8 cellular contexts compared by ENCODE assay signal in the genomic region with DNA sequence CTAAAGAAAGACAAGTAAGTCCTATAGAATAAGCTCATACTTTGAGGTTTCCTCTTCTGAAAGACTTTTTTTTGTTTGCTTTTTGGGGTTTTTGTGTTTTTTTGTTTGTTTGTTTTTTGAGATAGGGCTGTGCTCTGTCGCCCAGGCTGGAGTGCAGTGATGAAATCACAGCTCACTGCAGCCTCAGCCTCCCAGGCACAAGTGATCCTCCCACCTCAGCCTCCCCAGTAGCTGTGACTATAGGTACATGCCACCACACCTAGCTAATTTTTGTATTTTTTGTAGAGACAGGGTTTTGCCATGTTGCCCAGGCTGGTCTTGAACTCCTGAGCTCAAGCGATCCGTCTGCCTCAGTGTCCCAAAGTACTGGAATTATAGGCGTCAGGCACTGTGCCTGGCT.
DNase-seq lines count a peak whose midpoint lies in the region; ATAC-seq, FAIRE-seq and TF ChIP-seq lines count a peak whose summit lies in the region.
"Not testable (repeated sequence)": the region's sequence is repeated elsewhere in the genome, so short reads cannot be mapped to it uniquely, and the experiment has no call there.

No MANE protein-coding gene starts in this region.

- H3K4me1 ChIP-seq in MM.1S (ENCODE audit: low read length) = peaks cover 41% of the 10 kb centered on the region
- peaks cover 18 to 67% of the 10 kb centered on the region in 2 donors for H3K4me1 ChIP-seq in ascending aorta
- peaks cover 12 to 31% of the 10 kb centered on the region in 2 donors for H3K4me1 ChIP-seq in breast epithelium
- H3K4me1 ChIP-seq in esophagus muscularis mucosa = peaks cover 76 to 90% (median 81%) of the 10 kb centered on the region in 4 donors
- H3K4me1 ChIP-seq in HepG2 (ENCODE audit: insufficient read depth, low read length) = peaks cover 43% of the 10 kb centered on the region
- peaks cover 9 to 14% of the 10 kb centered on the region in 2 experiments for H3K4me1 ChIP-seq in trophoblast cell (ENCODE audit: control insufficient read depth in 1 of 2, insufficient read depth in 2 of 2, low read length in 2 of 2)
- H3K4me1 ChIP-seq in gastrocnemius medialis = peaks cover 66 to 74% of the 10 kb centered on the region in 2 donors
- H3K4me1 ChIP-seq in tibial artery = peaks cover 0 to 95% (median 67%) of the 10 kb centered on the region in 4 donors

- H3K27ac ChIP-seq in MM.1S (ENCODE audit: low read length) (peak overlapping the region; percentile 10; the same call in 1 of the 2 replicates), ascending aorta (peak overlapping the region; percentile 84 to 90), breast epithelium (peak overlapping the region in 1 of 2 donors; percentile 86), esophagus muscularis mucosa (replicated peaks in 1 of 4) (peak overlapping the region in 3 of 4 donors; percentile 5 to 89 (median 10)), gastrocnemius medialis (peak overlapping the region; percentile 89 to 94 (median 92)), tibial artery (peak overlapping the region; percentile 80 to 85)
- H3K27ac ChIP-seq in HepG2 (ENCODE audit: extremely low read length, insufficient read depth, low read length); trophoblast cell (ENCODE audit: low read depth, low read length): not testable (repeated sequence)

- TF ChIP-seq CTCF in MM.1S (IDR thresholded peaks at IDR 0.05; ENCODE audit: low read length); ascending aorta (IDR thresholded peaks at IDR 0.05); breast epithelium (IDR thresholded peaks at IDR 0.05); esophagus muscularis mucosa (IDR thresholded peaks at IDR 0.05); HepG2 (CRISPR knock-in tag; IDR thresholded peaks at IDR 0.05); gastrocnemius medialis (IDR thresholded peaks at IDR 0.05 in 4 of 5, conservative IDR thresholded peaks at IDR 0.05 in 1 of 5); tibial artery (IDR thresholded peaks at IDR 0.05): not testable (repeated sequence)

- WGBS in esophagus muscularis mucosa = 97% methylated on average over 4 of the region's 4 CpGs
- WGBS in HepG2 (ENCODE audit: low lambda C conversion rate) = 95% methylated on average over 4 of the region's 4 CpGs
- WGBS in trophoblast cell (ENCODE audit: extremely low coverage, insufficient coverage, insufficient read length) = no CpG with 5 or more reads among the region's 4 CpGs

- not testable (repeated sequence) for H2AFZ ChIP-seq in MM.1S (ENCODE audit: low read length); HepG2 (ENCODE audit: low read length); trophoblast cell (ENCODE audit: insufficient read depth, low read length, poor library complexity)

- in situ Hi-C loops in HepG2 (cut with HindIII; ENCODE audit: extremely low pct_ligation_motif_present, low pct_unique_long_range_greater_than_20kb) = not testable (repeated sequence)
- in situ Hi-C loops in gastrocnemius medialis (cut with MboI; ENCODE audit: low sequenced_read_pairs in 4 of 4) = loop anchor here in 3 of 4 donors (5.0 to 25.0 kb wide), 3 partner anchors 96 to 429 kb away; partner anchors contain the start of genes FOXO3 (in 3 of the 3), CEP57L1 (in 1 of the 3) and SESN1 (in 1 of the 3)

- not testable (repeated sequence) for TF ChIP-seq POLR2A in breast epithelium (IDR thresholded peaks at IDR 0.05); esophagus muscularis mucosa (IDR thresholded peaks at IDR 0.05; ENCODE audit: low read depth); HepG2 (IDR thresholded peaks at IDR 0.05; ENCODE audit: insufficient read depth in 1 of 2, low read depth in 2 of 2, low read length in 2 of 2); gastrocnemius medialis (IDR thresholded peaks at IDR 0.05)

- not testable (repeated sequence) for ATAC-seq in HepG2, gastrocnemius medialis

- not testable (repeated sequence) for H3K18ac ChIP-seq in trophoblast cell (ENCODE audit: low read length)

- not testable (repeated sequence) for H3K4me3 ChIP-seq in MM.1S (ENCODE audit: low read length); ascending aorta; esophagus muscularis mucosa; HepG2 (replicated peaks in 1 of 3; ENCODE audit: insufficient read depth in 1 of 3, low read depth in 2 of 3, low read length in 3 of 3); trophoblast cell (ENCODE audit: low read depth, low read length); tibial artery
- peak overlapping the region in 2 of 3 donors; percentile 46 to 55 for H3K4me3 ChIP-seq in breast epithelium
- H3K4me3 ChIP-seq in gastrocnemius medialis = peak overlapping the region; percentile 50 to 67 (median 62)

- POLR2A ChIA-PET in HepG2 (lab: Yijun Ruan, JAX) = not testable (repeated sequence)

- H4K20me1 ChIP-seq in MM.1S (ENCODE audit: insufficient read depth, low read length) = not testable (repeated sequence)
- peaks cover 37% of the 10 kb centered on the region for H4K20me1 ChIP-seq in HepG2 (ENCODE audit: insufficient read depth, low read length)

- H3K36me3 ChIP-seq in MM.1S (replicated peaks; ENCODE audit: insufficient read depth, low read length) = peaks cover 16% of the 10 kb centered on the region; the same call in 1 of the 2 replicates
- H3K36me3 ChIP-seq in ascending aorta; breast epithelium; esophagus muscularis mucosa; HepG2 (replicated peaks in 1 of 2; ENCODE audit: control insufficient read depth in 1 of 2, insufficient read depth in 2 of 2, low read length in 2 of 2); trophoblast cell (ENCODE audit: control insufficient read depth in 1 of 2, insufficient read depth in 2 of 2, low read length in 2 of 2); gastrocnemius medialis; tibial artery: not testable (repeated sequence)

- CTCF ChIA-PET in HepG2 (lab: Yijun Ruan, JAX; ENCODE audit: low intra/inter-chr PET ratio, low total read pairs) = not testable (repeated sequence)

- not testable (repeated sequence) for H2BK12ac ChIP-seq in trophoblast cell (ENCODE audit: low read length)

- H3K4me2 ChIP-seq in MM.1S (ENCODE audit: low read depth, low read length); HepG2 (ENCODE audit: low read depth, low read length); trophoblast cell (ENCODE audit: low read length): not testable (repeated sequence)

- TF ChIP-seq RAD21 in HepG2 (CRISPR knock-in tag; IDR thresholded peaks at IDR 0.05) = not testable (repeated sequence)

- H3F3A ChIP-seq in MM.1S (ENCODE audit: insufficient read depth, low read length) = peaks cover 54% of the 10 kb centered on the region

- FAIRE-seq in HepG2 (lab: Jason Lieb, UNC) = not testable (repeated sequence)

- not testable (repeated sequence) for H3K27me3 ChIP-seq in MM.1S (replicated peaks; ENCODE audit: insufficient read depth, low read length); ascending aorta; breast epithelium; esophagus muscularis mucosa; HepG2 (ENCODE audit: control insufficient read depth in 1 of 2, insufficient read depth in 2 of 2, low read length in 2 of 2); trophoblast cell (ENCODE audit: insufficient read depth, low read length); gastrocnemius medialis; tibial artery

- not testable (repeated sequence) for H2BK5ac ChIP-seq in trophoblast cell (ENCODE audit: low read depth, low read length, poor library complexity)

- intact Hi-C loops in ascending aorta (cut with DNase I) (loop anchor here (10.0 kb wide), 1 partner anchor 416 kb away; no protein-coding TSS in a partner anchor), esophagus muscularis mucosa (cut with DNase I) (loop anchor here (10.0 kb wide), 1 partner anchor 426 kb away; no protein-coding TSS in a partner anchor), gastrocnemius medialis (cut with DNase I; ENCODE audit: low total_unique reads) (loop anchor here (10.0 kb wide), 1 partner anchor 1164 kb away; the partner anchor contains the start of gene SOBP), tibial artery (cut with DNase I; ENCODE audit: low total_unique reads) (loop anchor here (10.0 kb wide), 1 partner anchor 54 kb away; no protein-coding TSS in a partner anchor)
- intact Hi-C loops in breast epithelium (cut with DNase I; ENCODE audit: low total_unique reads); HepG2 (cut with micrococcal nuclease; ENCODE audit: unreplicated experiment): not testable (repeated sequence)

- DNase-seq in MM.1S; ascending aorta (ENCODE audit: low spot score in 2 of 2); breast epithelium (ENCODE audit: low spot score in 2 of 2); esophagus muscularis mucosa (ENCODE audit: extremely low spot score); HepG2 (ENCODE audit: low spot score); trophoblast cell; gastrocnemius medialis; tibial artery: not testable (repeated sequence)

- not testable (repeated sequence) for H4K12ac ChIP-seq in trophoblast cell (ENCODE audit: low read depth, low read length)

- not testable (repeated sequence) for H4K91ac ChIP-seq in trophoblast cell (ENCODE audit: low read depth, low read length)

- not testable (repeated sequence) for BruUV-seq in HepG2 (replicated peaks; lab: Mats Ljungman, UMichigan)

- H3K4ac ChIP-seq in trophoblast cell (ENCODE audit: low read depth, low read length) = peak overlapping the region; percentile 64

- not testable (repeated sequence) for H2BK120ac ChIP-seq in trophoblast cell (ENCODE audit: insufficient read depth, low read length, poor library complexity)

- H4K8ac ChIP-seq in trophoblast cell (ENCODE audit: low read depth, low read length) = not testable (repeated sequence)

- not testable (repeated sequence) for H3K9me3 ChIP-seq in MM.1S (replicated peaks; ENCODE audit: insufficient read depth, low read length); ascending aorta; breast epithelium; esophagus muscularis mucosa; HepG2 (ENCODE audit: low read length); trophoblast cell (ENCODE audit: insufficient read depth, low read depth, low read length); gastrocnemius medialis; tibial artery

- not testable (repeated sequence) for H3K79me1 ChIP-seq in trophoblast cell (ENCODE audit: low read length)

- not testable (repeated sequence) for H3K9ac ChIP-seq in MM.1S (ENCODE audit: low read length); HepG2 (ENCODE audit: insufficient read depth, low read depth, low read length); trophoblast cell (ENCODE audit: low read length)

- H3K14ac ChIP-seq in trophoblast cell (ENCODE audit: low read length) = not testable (repeated sequence)

- not testable (repeated sequence) for H2AK5ac ChIP-seq in trophoblast cell (ENCODE audit: low read length)

- H3K79me2 ChIP-seq in MM.1S (ENCODE audit: low read length) = peaks cover 100% of the 10 kb centered on the region
- peaks cover 54% of the 10 kb centered on the region for H3K79me2 ChIP-seq in HepG2 (ENCODE audit: insufficient read depth, low read length)
- H3K79me2 ChIP-seq in trophoblast cell (ENCODE audit: control insufficient read depth, insufficient read depth, low read length, poor library complexity) = not testable (repeated sequence)

- not testable (repeated sequence) for H3K23ac ChIP-seq in trophoblast cell (ENCODE audit: low read length)

- not testable (repeated sequence) for H3K9me2 ChIP-seq in MM.1S (replicated peaks; ENCODE audit: insufficient read depth, low read length)

- not testable (repeated sequence) for TF ChIP-seq EP300 in esophagus muscularis mucosa (IDR thresholded peaks at IDR 0.05); HepG2 (IDR thresholded peaks at IDR 0.05; ENCODE audit: low read depth in 2 of 2, low read length in 2 of 2); HepG2 (CRISPR knock-in tag; IDR thresholded peaks at IDR 0.05; ENCODE audit: borderline replicate concordance)
